ENCODE assay signal across 14 cellular contexts in genomic region chr19:55400281-55401087, GRCh38. TPM values are rescaled to one million over a fixed set of nuclear protein-coding genes. Genes with fewer than 3 reads are reported as not detected.
A peak's percentile ranks its signal among the peaks of the same experiment; 100 is the strongest.
DNase-seq lines count a peak whose midpoint lies in the region; ATAC-seq and TF ChIP-seq lines count a peak whose summit lies in the region.
"Had no signal": no experiment of that assay in that cellular context is flagged by ENCODE, and none has a peak within 500 bp of the region (broad histone marks: within the 10 kb centered on the region; RNA-seq: fewer than 3 reads in every experiment).

No MANE protein-coding gene starts in this region.

- peaks cover 20% of the 10 kb centered on the region for H3K4me1 Mint-ChIP-seq in T-helper 17 cell
- H3K4me1 Mint-ChIP-seq in osteocyte (ENCODE audit: unreplicated experiment), result peaks cover 5% of the 10 kb centered on the region

- H3K27ac Mint-ChIP-seq in activated naive CD4-positive, alpha-beta T cell treated with anti-CD3 and anti-CD28 coated beads, Interleukin-2, amount 50 U/mL, for 72 hours, result peak overlapping the region; percentile 48 to 86
- H3K27ac Mint-ChIP-seq in T-helper 17 cell (peak overlapping the region; percentile 81), osteocyte (ENCODE audit: unreplicated experiment) (peak overlapping the region; percentile 47)

- TF ChIP-seq CTCF in osteocyte (IDR thresholded peaks at IDR 0.05), result no peak

- peak in 1 of 2 donors; percentile 11 for ATAC-seq in activated naive CD4-positive, alpha-beta T cell treated with anti-CD3 and anti-CD28 coated beads, Interleukin-2, amount 50 U/mL, for 72 hours
- no peak for ATAC-seq in T-helper 17 cell

- peak overlapping the region; percentile 9 for H3K4me3 Mint-ChIP-seq in T-helper 17 cell
- no peak overlapping the region for H3K4me3 Mint-ChIP-seq in osteocyte (ENCODE audit: unreplicated experiment)
- H3K4me3 Mint-ChIP-seq: immature natural killer cell had no signal

- no peaks in the 10 kb centered on the region for H3K9me3 ChIP-seq in T-helper 17 cell (ENCODE audit: control insufficient read depth, low read length, poor library complexity, severe bottlenecking)
- H3K9me3 ChIP-seq: adrenal gland had no signal

- H3K27me3 Mint-ChIP-seq in T-helper 17 cell, result no peaks in the 10 kb centered on the region
- H3K27me3 Mint-ChIP-seq in osteocyte (ENCODE audit: unreplicated experiment), result no peaks in the 10 kb centered on the region

- peaks cover 11 to 24% of the 10 kb centered on the region in 2 donors for H3K36me3 Mint-ChIP-seq in activated naive CD4-positive, alpha-beta T cell treated with anti-CD3 and anti-CD28 coated beads, Interleukin-2, amount 50 U/mL, for 72 hours
- no peaks in the 10 kb centered on the region for H3K36me3 Mint-ChIP-seq in T-helper 17 cell (ENCODE audit: low read depth)
- peaks cover 20% of the 10 kb centered on the region for H3K36me3 Mint-ChIP-seq in osteocyte (ENCODE audit: unreplicated experiment)

- no peak for DNase-seq in activated naive CD4-positive, alpha-beta T cell treated with anti-CD3 and anti-CD28 coated beads, Interleukin-2, amount 50 U/mL, for 72 hours (ENCODE audit: low spot score in 2 of 2)
- no peak for DNase-seq in activated naive CD4-positive, alpha-beta T cell treated with Interleukin-2 at 50 U/mL for 16 hours
- DNase-seq in T-helper 17 cell (no peak), osteocyte (ENCODE audit: extremely low spot score, unreplicated experiment) (no peak), NCI-H1092 (lab: John Stamatoyannopoulos, UW) (no peak), UCSD-AML1 (lab: John Stamatoyannopoulos, UW; ENCODE audit: unreplicated experiment) (no peak)
- DNase-seq: ACHN, adrenal gland, cortex of kidney, immature natural killer cell, KG1, NCI-H1694, SHP77 treated with DMSO at 0.1 percent for 48 hours had no signal

- H3K9me3 Mint-ChIP-seq in activated naive CD4-positive, alpha-beta T cell treated with anti-CD3 and anti-CD28 coated beads, Interleukin-2, amount 50 U/mL, for 72 hours, result no peaks in the 10 kb centered on the region
- H3K9me3 Mint-ChIP-seq in osteocyte (ENCODE audit: unreplicated experiment), result no peaks in the 10 kb centered on the region
- H3K9me3 Mint-ChIP-seq: immature natural killer cell had no signal

RNA-seq across cellular contexts. Expression of gene UBE2S, which starts 7.1 kb away (rescaled TPM):
- 100 to 1,000 TPM; 192 to 343 TPM for total RNA-seq in activated naive CD4-positive, alpha-beta T cell treated with anti-CD3 and anti-CD28 coated beads, Interleukin-2, amount 50 U/mL, for 72 hours
- total RNA-seq in T-helper 17 cell (10 to 100 TPM; 64.6 to 78.1 TPM), osteocyte (70.7 and 71.1 TPM in 2 replicates)

RNA-seq across cellular contexts. Expression of gene RPL28, which starts 14.8 kb away (rescaled TPM):
- 1,000 to 10,000 TPM; 2,540 to 2,693 TPM for total RNA-seq in activated naive CD4-positive, alpha-beta T cell treated with anti-CD3 and anti-CD28 coated beads, Interleukin-2, amount 50 U/mL, for 72 hours
- total RNA-seq in T-helper 17 cell (1,000 to 10,000 TPM; 3,164 to 3,616 TPM), osteocyte (1,845 and 2,000 TPM in 2 replicates)

RNA-seq across cellular contexts. Expression of gene TMEM238, which starts 16.4 kb away (rescaled TPM):
- total RNA-seq in activated naive CD4-positive, alpha-beta T cell treated with anti-CD3 and anti-CD28 coated beads, Interleukin-2, amount 50 U/mL, for 72 hours, result 1 to 10 TPM; 4.5 to 7.8 TPM
- 10 to 100 TPM; 14.6 to 19.5 TPM for total RNA-seq in T-helper 17 cell
- 0.70 and 1.1 TPM in 2 replicates for total RNA-seq in osteocyte
- total RNA-seq: fibroblast of villous mesenchyme had no signal

RNA-seq across cellular contexts. Expression of gene TMEM190, which starts 23.9 kb away (rescaled TPM):
- total RNA-seq in activated naive CD4-positive, alpha-beta T cell treated with anti-CD3 and anti-CD28 coated beads, Interleukin-2, amount 50 U/mL, for 72 hours, result not detected
- total RNA-seq in T-helper 17 cell, result not detected
- not detected in 2 replicates for total RNA-seq in osteocyte
- total RNA-seq: fibroblast of villous mesenchyme had no signal

RNA-seq across cellular contexts. Expression of gene IL11, which starts 30.2 kb away (rescaled TPM):
- total RNA-seq in activated naive CD4-positive, alpha-beta T cell treated with anti-CD3 and anti-CD28 coated beads, Interleukin-2, amount 50 U/mL, for 72 hours, result under 1 TPM in 1 of 2 donors, not detected in 1; 0.32 TPM
- total RNA-seq in T-helper 17 cell (under 1 TPM; 0.25 to 0.89 TPM), osteocyte (0.91 and 1.0 TPM in 2 replicates)
